16 cellular contexts compared by ENCODE assay signal in the genomic region with DNA sequence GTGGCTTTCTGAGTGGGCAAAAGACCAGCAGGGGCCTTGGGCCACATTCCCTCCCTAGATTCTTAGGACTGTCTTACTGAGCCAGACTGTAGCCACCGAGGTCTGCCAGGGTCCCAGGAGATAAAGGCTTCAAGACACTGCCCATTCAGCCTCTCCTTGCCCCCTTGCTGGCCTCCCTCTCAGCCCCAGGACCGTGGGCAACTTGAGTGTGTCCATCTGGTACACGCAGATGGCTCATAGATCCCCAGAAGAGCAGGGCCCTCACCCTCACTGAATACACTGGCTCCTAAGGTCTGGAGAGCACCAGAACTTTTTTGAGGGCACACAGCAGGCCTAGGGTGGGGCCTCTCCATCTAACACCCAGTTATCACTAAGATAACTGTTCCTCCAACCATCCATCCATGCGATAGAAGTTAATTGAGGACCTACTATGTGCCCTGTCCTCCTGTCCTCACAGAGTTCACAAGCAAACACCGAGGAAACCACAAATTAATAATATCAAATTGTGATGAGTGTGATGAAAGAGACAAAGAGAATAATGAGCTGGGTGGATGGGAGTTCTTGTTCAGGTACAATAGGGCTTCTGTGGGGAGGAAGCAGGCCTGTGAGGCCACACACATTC. TPM values are rescaled to one million over a fixed set of nuclear protein-coding genes. Genes with fewer than 3 reads are reported as not detected.
A peak's percentile ranks its signal among the peaks of the same experiment; 100 is the strongest.
DNase-seq lines count a peak whose midpoint lies in the region; ATAC-seq, FAIRE-seq and TF ChIP-seq lines count a peak whose summit lies in the region.
"Had no signal": no experiment of that assay in that cellular context is flagged by ENCODE, and none has a peak within 500 bp of the region (broad histone marks: within the 10 kb centered on the region; RNA-seq: fewer than 3 reads in every experiment).

No MANE protein-coding gene starts in this region.

- no peak for TF ChIP-seq CTCF in K562 (IDR thresholded peaks at IDR 0.05 in 2 of 3, conservative IDR thresholded peaks at IDR 0.05 in 1 of 3; ENCODE audit: insufficient read depth in 2 of 3, low read depth in 1 of 3, low read length in 3 of 3)

- no peak for TF ChIP-seq RAD21 in K562 (CRISPR knock-in tag; conservative IDR thresholded peaks at IDR 0.05 in 1 of 2, IDR thresholded peaks at IDR 0.05 in 1 of 2)

- no peak for TF ChIP-seq EP300 in K562 (IDR thresholded peaks at IDR 0.05; ENCODE audit: low read length)

- no peaks in the 10 kb centered on the region for H3K9me2 ChIP-seq in GM23248 (ENCODE audit: insufficient read depth)

- H3K79me2 ChIP-seq in GM23248 (ENCODE audit: insufficient read depth): no peaks in the 10 kb centered on the region
- H3K79me2 ChIP-seq in K562 (ENCODE audit: control insufficient read depth, insufficient read depth, low read length): no peaks in the 10 kb centered on the region

- POLR2A ChIA-PET in K562 (lab: Yijun Ruan, JAX): no interaction called here

- in situ Hi-C loops in GM23248 (cut with MboI) (no loop called here), K562 (cut with MboI) (no loop called here)

- H3K4me2 ChIP-seq in GM23248 (ENCODE audit: unreplicated experiment) (no peak overlapping the region), K562 (ENCODE audit: insufficient read depth, low read length) (no peak overlapping the region)

- no peaks in the 10 kb centered on the region for H3K36me3 ChIP-seq in GM23248 (ENCODE audit: low read depth)
- H3K36me3 ChIP-seq in K562 (ENCODE audit: control insufficient read depth, insufficient read depth, low read length): no peaks in the 10 kb centered on the region
- H3K36me3 ChIP-seq in mesodermal cell (ENCODE audit: control insufficient read depth, insufficient read depth, low read length): no peaks in the 10 kb centered on the region
- no peaks in the 10 kb centered on the region for H3K36me3 ChIP-seq in subcutaneous abdominal adipose tissue (ENCODE audit: control insufficient read depth in 5 of 5, insufficient read depth in 5 of 5, low read length in 5 of 5)
- H3K36me3 ChIP-seq: HAP-1 had no signal

- DNase-seq in GM23248 (peak; percentile 47), K562 (ENCODE audit: extremely low read depth in 1 of 4, low spot score in 3 of 4) (no peak), DMS53 treated with DMSO at 0.1 percent for 48 hours (lab: John Stamatoyannopoulos, UW; ENCODE audit: unreplicated experiment) (no peak), posterior vena cava (ENCODE audit: low spot score) (no peak)
- no peak for DNase-seq in stimulated activated effector memory CD8-positive, alpha-beta T cell treated with anti-CD3 and anti-CD28 coated beads, Interleukin-12 subunit alpha, Interleukin-12 subunit beta, amount 100 ng/mL, for 72 hours (ENCODE audit: low spot score in 2 of 2)
- DNase-seq: activated CD8-positive, alpha-beta T cell treated with anti-CD3 and anti-CD28 coated beads, Interleukin-2, amount 10 ng/mL, durations not matched to agents 7 days and 5 days; activated gamma-delta T cell treated with Interleukin-2 at 50 U/mL for 16 hours; CD4-positive, CD25-positive, alpha-beta regulatory T cell; cortex of kidney; GDM1; NCI-H1417 treated with DMSO at 0.1 percent for 48 hours; NCI-H526 treated with DMSO at 0.1 percent for 48 hours had no signal

- H3K27me3 ChIP-seq in GM23248 (replicated peaks; ENCODE audit: insufficient read depth) (no peaks in the 10 kb centered on the region), K562 (ENCODE audit: control insufficient read depth in 2 of 2, insufficient read depth in 2 of 2, low read length in 2 of 2) (peaks cover 4 to 14% of the 10 kb centered on the region in 2 experiments; a peak in 2 of 5 replicates), subcutaneous abdominal adipose tissue (ENCODE audit: control insufficient read depth in 5 of 5, insufficient read depth in 4 of 5, low read length in 5 of 5) (peaks cover 0 to 20% (median 4%) of the 10 kb centered on the region in 5 donors)

- H3K9me3 ChIP-seq in GM23248 (ENCODE audit: low read depth) (no peaks in the 10 kb centered on the region), K562 (replicated peaks; ENCODE audit: control insufficient read depth, insufficient read depth, low read depth, low read length) (no peaks in the 10 kb centered on the region), mesodermal cell (ENCODE audit: control insufficient read depth, low read length) (no peaks in the 10 kb centered on the region), subcutaneous abdominal adipose tissue (ENCODE audit: control insufficient read depth in 5 of 5, low read length in 5 of 5) (no peaks in the 10 kb centered on the region)
- H3K9me3 ChIP-seq: HAP-1 had no signal

- no peak overlapping the region for H3K4me3 ChIP-seq in GM23248
- H3K4me3 ChIP-seq in K562: no peak overlapping the region
- H3K4me3 ChIP-seq in mesodermal cell (ENCODE audit: extremely low read depth, insufficient read depth, low read length, poor library complexity, severe bottlenecking): no peak overlapping the region
- no peak overlapping the region for H3K4me3 ChIP-seq in subcutaneous abdominal adipose tissue (ENCODE audit: low read depth in 1 of 5, low read length in 5 of 5)
- H3K4me3 ChIP-seq: HAP-1 had no signal

- H3K36me3 Mint-ChIP-seq in stimulated activated effector memory CD8-positive, alpha-beta T cell treated with anti-CD3 and anti-CD28 coated beads, Interleukin-12 subunit alpha, Interleukin-12 subunit beta, amount 100 ng/mL, for 72 hours: no peaks in the 10 kb centered on the region
- H3K36me3 Mint-ChIP-seq: CD4-positive, CD25-positive, alpha-beta regulatory T cell had no signal

- H2AFZ ChIP-seq in GM23248 (peak overlapping the region; percentile 83), K562 (ENCODE audit: low read depth, low read length) (peak overlapping the region; percentile 97)

- H3K4me1 ChIP-seq in GM23248 (ENCODE audit: insufficient read depth) (peaks cover 52% of the 10 kb centered on the region), K562 (replicated peaks in 1 of 2; ENCODE audit: control insufficient read depth in 2 of 2, insufficient read depth in 2 of 2, low read length in 2 of 2) (peaks cover 24 to 28% of the 10 kb centered on the region in 2 experiments), mesodermal cell (ENCODE audit: control insufficient read depth, insufficient read depth, low read length, poor library complexity, severe bottlenecking) (peaks cover 56% of the 10 kb centered on the region), subcutaneous abdominal adipose tissue (ENCODE audit: control insufficient read depth in 5 of 5, insufficient read depth in 5 of 5, low read length in 5 of 5) (peaks cover 8 to 81% (median 62%) of the 10 kb centered on the region in 5 donors)
- H3K4me1 ChIP-seq: HAP-1 had no signal

- H3K27ac Mint-ChIP-seq in stimulated activated effector memory CD8-positive, alpha-beta T cell treated with anti-CD3 and anti-CD28 coated beads, Interleukin-12 subunit alpha, Interleukin-12 subunit beta, amount 100 ng/mL, for 72 hours: no peak overlapping the region
- H3K27ac Mint-ChIP-seq: activated CD8-positive, alpha-beta T cell treated with anti-CD3 and anti-CD28 coated beads, Interleukin-2, amount 10 ng/mL, durations not matched to agents 7 days and 5 days had no signal

- FAIRE-seq in K562 (lab: Jason Lieb, UNC): no peak

- H3K27ac ChIP-seq in GM23248 (peak overlapping the region; percentile 92), K562 (ENCODE audit: extremely low read depth, low read depth, low read length) (no peak overlapping the region), mesodermal cell (ENCODE audit: low read depth, low read length, severe bottlenecking) (peak overlapping the region; percentile 68), subcutaneous abdominal adipose tissue (ENCODE audit: low read depth, low read length) (peak overlapping the region; percentile 46)

- peaks cover 44% of the 10 kb centered on the region for H3F3A ChIP-seq in GM23248 (ENCODE audit: insufficient read depth)

- no peak overlapping the region for H3K4me3 Mint-ChIP-seq in stimulated activated effector memory CD8-positive, alpha-beta T cell treated with anti-CD3 and anti-CD28 coated beads, Interleukin-12 subunit alpha, Interleukin-12 subunit beta, amount 100 ng/mL, for 72 hours
- H3K4me3 Mint-ChIP-seq: activated CD8-positive, alpha-beta T cell treated with anti-CD3 and anti-CD28 coated beads, Interleukin-2, amount 10 ng/mL, durations not matched to agents 7 days and 5 days; CD4-positive, CD25-positive, alpha-beta regulatory T cell had no signal

- H3K9me1 ChIP-seq in K562 (ENCODE audit: control insufficient read depth, insufficient read depth, low read length): no peaks in the 10 kb centered on the region

- intact Hi-C loops in K562 (cut with micrococcal nuclease): loop anchor here (1.0 to 2.0 kb wide), 6 partner anchors 15 to 276 kb away; no protein-coding TSS in a partner anchor
- intact Hi-C loops in posterior vena cava (cut with DNase I): loop anchor here in 1 of 2 donors (1.0 to 5.0 kb wide), 2 partner anchors 28 to 57 kb away; no protein-coding TSS in a partner anchor

- CTCF ChIA-PET in K562 (lab: Yijun Ruan, JAX; ENCODE audit: low intra/inter-chr PET ratio): interaction anchor here (0.6 to 3.4 kb wide), 9 partner anchors 14 to 323 kb away, joined by 3 to 25 read pairs (median 5); no protein-coding TSS in a partner anchor

- H3K9ac ChIP-seq in GM23248: peak overlapping the region; percentile 72
- H3K9ac ChIP-seq in K562 (ENCODE audit: insufficient read depth in 1 of 2, low read depth in 2 of 2, low read length in 2 of 2): peak overlapping the region in 1 of 2 experiments; percentile 48; a peak in 1 of 4 replicates
- peak overlapping the region in 1 of 5 donors; percentile 45 for H3K9ac ChIP-seq in subcutaneous abdominal adipose tissue (ENCODE audit: low read length in 5 of 5)

- WGBS in GM23248 (ENCODE audit: low coverage in 1 of 2, low lambda C conversion rate in 2 of 2, missing lambda C conversion rate in 2 of 2), 2 experiments: 38 to 48% methylated on average over 5 of the region's 5 CpGs
- 19% methylated on average over 5 of the region's 5 CpGs for WGBS in K562 (ENCODE audit: insufficient coverage, low coverage, missing lambda C conversion rate)
- WGBS in mesodermal cell (ENCODE audit: insufficient coverage in 2 of 2), 2 experiments: 73 to 93% methylated on average over 3 of the region's 5 CpGs

- H4K20me1 ChIP-seq in GM23248 (ENCODE audit: insufficient read depth) (no peaks in the 10 kb centered on the region), K562 (replicated peaks; ENCODE audit: control insufficient read depth, insufficient read depth, low read length) (no peaks in the 10 kb centered on the region; the same call in 1 of the 2 replicates)

- no TSS peak for BruUV-seq in K562 (replicated peaks; lab: Mats Ljungman, UMichigan)

- no peak for ATAC-seq in K562
- no peak for ATAC-seq in stimulated activated effector memory CD8-positive, alpha-beta T cell treated with anti-CD3 and anti-CD28 coated beads, Interleukin-12 subunit alpha, Interleukin-12 subunit beta, amount 100 ng/mL, for 72 hours
- ATAC-seq in HG02884 (IDR thresholded peaks at IDR 0.05; ENCODE audit: unreplicated experiment): no peak

- TF ChIP-seq POLR2A in K562 (conservative IDR thresholded peaks at IDR 0.05): no peak

- no peaks in the 10 kb centered on the region for H3K9me3 Mint-ChIP-seq in stimulated activated effector memory CD8-positive, alpha-beta T cell treated with anti-CD3 and anti-CD28 coated beads, Interleukin-12 subunit alpha, Interleukin-12 subunit beta, amount 100 ng/mL, for 72 hours

- peaks cover 20% of the 10 kb centered on the region for H3K4me1 Mint-ChIP-seq in stimulated activated effector memory CD8-positive, alpha-beta T cell treated with anti-CD3 and anti-CD28 coated beads, Interleukin-12 subunit alpha, Interleukin-12 subunit beta, amount 100 ng/mL, for 72 hours

RNA-seq across cellular contexts. Expression of a gene that starts 4.9 kb away (rescaled TPM):
- 189 and 205 TPM in 2 replicates for total RNA-seq in GM23248 (2014; rRNA removed; shearing (Covaris generic))
- polyA plus RNA-seq in GM23248 (2016; fragmentation: Nextera tagmentation; extraction: Ambion mirVana) (155 and 163 TPM in 2 replicates), K562 (2011; rRNA removed) (1.1 and 1.5 TPM in 2 replicates), K562 (2014; fragmentation: Illumina TruSeq; extraction: Trizol) (0.03 and 0.09 TPM in 2 replicates), K562 (2014; fragmentation: Nextera tagmentation; extraction: Ambion mirVana) (not detected), K562 (2014; rRNA removed) (0.01 and 0.07 TPM in 2 replicates)
- 2.1 and 7.7 TPM in 2 replicates for total RNA-seq in K562 (2011; cell fraction: chromatin; rRNA removed; ENCODE audit: low replicate concordance)
- total RNA-seq in K562 (2011; cell fraction: nucleolus; rRNA removed): 1.8 and 5.2 TPM in 2 replicates
- 3.0 and 3.6 TPM in 2 replicates for total RNA-seq in K562 (2011; cell fraction: nucleoplasm; rRNA removed)
- total RNA-seq in K562 (2014; rRNA removed) (0.09 TPM in 1 of 2 replicates, not detected in the other), K562 (2014; rRNA removed; fragmentation: Illumina TruSeq; extraction: Trizol) (0.07 and 0.13 TPM in 2 replicates), K562 (2015; rRNA removed; fragmentation: Illumina TruSeq; extraction: Trizol) (not detected in 2 replicates), K562 (2021) (0.51 and 0.86 TPM in 2 replicates), posterior vena cava (100 to 1,000 TPM; 251 to 394 TPM)
- 0.71 and 1.6 TPM in 2 replicates for polyA plus RNA-seq in K562 (2011; cell fraction: cytosol; rRNA removed)
- polyA plus RNA-seq in K562 (2011; cell fraction: nucleus; rRNA removed): 2.5 and 3.8 TPM in 2 replicates
- 0.14 and 0.29 TPM in 2 replicates for polyA plus RNA-seq in K562 (2012)
- 0.48 and 1.0 TPM in 2 replicates for polyA minus RNA-seq in K562 (2011; rRNA and poly(A)+ RNA removed)
- 2.6 and 3.1 TPM in 2 replicates for polyA minus RNA-seq in K562 (2011; cell fraction: cytosol; rRNA and poly(A)+ RNA removed)
- polyA minus RNA-seq in K562 (2011; cell fraction: nucleus; rRNA and poly(A)+ RNA removed): 1.5 and 3.9 TPM in 2 replicates
- polyA plus RNA-seq in mesodermal cell (2013, experiment 1 of 2): 95.2 TPM
- 84.5 TPM for polyA plus RNA-seq in mesodermal cell (2013, experiment 2 of 2)
- total RNA-seq: CD4-positive, CD25-positive, alpha-beta regulatory T cell had no signal

RNA-seq across cellular contexts. Expression of a gene that starts 6.0 kb away (rescaled TPM):
- total RNA-seq in GM23248 (2014; rRNA removed; shearing (Covaris generic)): not detected in 2 replicates
- polyA plus RNA-seq in GM23248 (2016; fragmentation: Nextera tagmentation; extraction: Ambion mirVana) (0.19 TPM in 1 of 2 replicates, not detected in the other), K562 (2011; rRNA removed) (0.06 TPM in 1 of 2 replicates, not detected in the other), K562 (2014; fragmentation: Illumina TruSeq; extraction: Trizol) (not detected in 2 replicates), K562 (2014; fragmentation: Nextera tagmentation; extraction: Ambion mirVana) (not detected), K562 (2014; rRNA removed) (not detected in 2 replicates)
- total RNA-seq in K562 (2011; cell fraction: chromatin; rRNA removed; ENCODE audit: low replicate concordance): not detected in 2 replicates
- not detected in 2 replicates for total RNA-seq in K562 (2011; cell fraction: nucleolus; rRNA removed)
- not detected in 2 replicates for total RNA-seq in K562 (2011; cell fraction: nucleoplasm; rRNA removed)
- total RNA-seq in K562 (2014; rRNA removed) (not detected in 2 replicates), K562 (2014; rRNA removed; fragmentation: Illumina TruSeq; extraction: Trizol) (not detected in 2 replicates), K562 (2015; rRNA removed; fragmentation: Illumina TruSeq; extraction: Trizol) (not detected in 2 replicates), K562 (2021) (0.16 TPM in 1 of 2 replicates, not detected in the other), posterior vena cava (under 1 TPM in 1 of 2 donors, not detected in 1; 0.28 TPM)
- not detected in 2 replicates for polyA plus RNA-seq in K562 (2011; cell fraction: cytosol; rRNA removed)
- not detected in 2 replicates for polyA plus RNA-seq in K562 (2011; cell fraction: nucleus; rRNA removed)
- polyA plus RNA-seq in K562 (2012): not detected in 2 replicates
- not detected in 2 replicates for polyA minus RNA-seq in K562 (2011; rRNA and poly(A)+ RNA removed)
- not detected in 2 replicates for polyA minus RNA-seq in K562 (2011; cell fraction: cytosol; rRNA and poly(A)+ RNA removed)
- polyA minus RNA-seq in K562 (2011; cell fraction: nucleus; rRNA and poly(A)+ RNA removed): not detected in 2 replicates
- polyA plus RNA-seq in mesodermal cell (2013, experiment 1 of 2): 0.26 TPM
- 0.46 TPM for polyA plus RNA-seq in mesodermal cell (2013, experiment 2 of 2)
- total RNA-seq: activated CD8-positive, alpha-beta T cell treated with anti-CD3 and anti-CD28 coated beads, Interleukin-2, amount 10 ng/mL, durations not matched to agents 7 days and 5 days; CD4-positive, CD25-positive, alpha-beta regulatory T cell had no signal
- polyA plus RNA-seq: CD4-positive, CD25-positive, alpha-beta regulatory T cell had no signal

RNA-seq across cellular contexts. Expression of a gene that starts 29.3 kb away (rescaled TPM):
- not detected in 2 replicates for total RNA-seq in GM23248 (2014; rRNA removed; shearing (Covaris generic))
- polyA plus RNA-seq in GM23248 (2016; fragmentation: Nextera tagmentation; extraction: Ambion mirVana) (not detected in 2 replicates), K562 (2011; rRNA removed) (not detected in 2 replicates), K562 (2014; fragmentation: Illumina TruSeq; extraction: Trizol) (not detected in 2 replicates), K562 (2014; fragmentation: Nextera tagmentation; extraction: Ambion mirVana) (not detected), K562 (2014; rRNA removed) (not detected in 2 replicates)
- not detected in 2 replicates for total RNA-seq in K562 (2011; cell fraction: chromatin; rRNA removed; ENCODE audit: low replicate concordance)
- not detected in 2 replicates for total RNA-seq in K562 (2011; cell fraction: nucleolus; rRNA removed)
- total RNA-seq in K562 (2011; cell fraction: nucleoplasm; rRNA removed): not detected in 2 replicates
- total RNA-seq in K562 (2014; rRNA removed) (not detected in 2 replicates), K562 (2014; rRNA removed; fragmentation: Illumina TruSeq; extraction: Trizol) (not detected in 2 replicates), K562 (2015; rRNA removed; fragmentation: Illumina TruSeq; extraction: Trizol) (not detected in 2 replicates), K562 (2021) (not detected in 2 replicates), posterior vena cava (under 1 TPM; 0.14 to 0.19 TPM)
- not detected in 2 replicates for polyA plus RNA-seq in K562 (2011; cell fraction: cytosol; rRNA removed)
- not detected in 2 replicates for polyA plus RNA-seq in K562 (2011; cell fraction: nucleus; rRNA removed)
- polyA plus RNA-seq in K562 (2012): not detected in 2 replicates
- not detected in 2 replicates for polyA minus RNA-seq in K562 (2011; rRNA and poly(A)+ RNA removed)
- polyA minus RNA-seq in K562 (2011; cell fraction: cytosol; rRNA and poly(A)+ RNA removed): not detected in 2 replicates
- not detected in 2 replicates for polyA minus RNA-seq in K562 (2011; cell fraction: nucleus; rRNA and poly(A)+ RNA removed)
- polyA plus RNA-seq in mesodermal cell (2013, experiment 1 of 2): not detected
- polyA plus RNA-seq in mesodermal cell (2013, experiment 2 of 2): not detected
- total RNA-seq: activated CD8-positive, alpha-beta T cell treated with anti-CD3 and anti-CD28 coated beads, Interleukin-2, amount 10 ng/mL, durations not matched to agents 7 days and 5 days; CD4-positive, CD25-positive, alpha-beta regulatory T cell had no signal
- polyA plus RNA-seq: CD4-positive, CD25-positive, alpha-beta regulatory T cell had no signal

Comparison
In these comparisons a context has a peak if more than half of its experiments do, and no peak if none do; other contexts are left out.
1. RNA of a gene that starts 4.9 kb away (total RNA-seq): 251 to 394 TPM in posterior vena cava and 189 to 205 TPM in GM23248; 0.07 to 7.7 TPM in K562; every median in the first group is over 10 times any median in the second.